1 cellular context compared by ENCODE assay signal in genomic region chr1:30777906-30778155, GRCh38.
TF ChIP-seq lines count a peak whose summit lies in the region.

No MANE protein-coding gene starts in this region.

TF ChIP-seq in A549, 52 proteins besides CTCF, POLR2A, EP300 and RAD21 (continued from another document):
- no peak for TF ChIP-seq HES2 (IDR thresholded peaks at IDR 0.05)
- TF ChIP-seq JUNB (IDR thresholded peaks at IDR 0.05): no peak
- no peak for TF ChIP-seq HOXB13 (CRISPR knock-in tag; IDR thresholded peaks at IDR 0.05; ENCODE audit: low read depth)
- no peak for TF ChIP-seq PBX3 (IDR thresholded peaks at IDR 0.05)
- no peak for TF ChIP-seq CHD2 (IDR thresholded peaks at IDR 0.05; ENCODE audit: low read length, partially characterized antibody)
TF ChIP-seq in A549: peak in this region for 0.
